In the genomic region with DNA sequence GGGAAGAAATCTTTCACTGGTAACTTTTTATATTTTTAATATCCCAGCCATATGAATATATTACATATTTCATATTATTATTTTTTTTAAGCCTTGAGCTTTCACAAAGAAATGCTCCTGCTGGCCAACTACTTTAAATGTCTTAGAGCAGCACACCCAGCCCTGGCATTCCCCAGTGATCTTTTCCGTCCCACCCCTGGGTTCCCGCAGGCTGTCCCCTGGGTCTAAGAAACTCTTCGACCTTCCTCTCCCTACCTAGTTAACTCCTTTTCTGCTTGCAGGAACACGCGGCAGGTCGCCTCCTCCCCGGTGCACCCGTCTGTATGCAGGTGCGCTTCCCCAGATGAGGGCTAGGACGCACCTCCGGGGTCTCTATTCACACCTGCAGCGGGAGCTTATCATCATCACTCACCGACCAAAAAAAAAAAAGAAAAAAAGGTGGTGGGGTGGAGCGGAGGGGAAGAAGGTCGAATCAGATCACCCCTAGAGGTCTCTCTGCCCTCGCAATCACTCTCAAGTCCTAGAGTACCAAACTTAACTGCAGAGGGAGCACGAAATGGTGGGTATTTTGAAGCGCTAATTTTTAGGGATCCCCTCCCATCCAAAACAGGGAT, we compare ENCODE assay signal across 9 cellular contexts. TPM values are rescaled to one million over a fixed set of nuclear protein-coding genes. Genes with fewer than 3 reads are reported as not detected.
A peak's percentile ranks its signal among the peaks of the same experiment; 100 is the strongest.
DNase-seq lines count a peak whose midpoint lies in the region; ATAC-seq and TF ChIP-seq lines count a peak whose summit lies in the region.
"Had no signal": no experiment of that assay in that cellular context is flagged by ENCODE, and none has a peak within 500 bp of the region (broad histone marks: within the 10 kb centered on the region; RNA-seq: fewer than 3 reads in every experiment).

No MANE protein-coding gene starts in this region.

- H2BK120ac ChIP-seq in trophoblast cell (ENCODE audit: insufficient read depth, low read length, poor library complexity) = peak overlapping the region; percentile 96

- H3K23ac ChIP-seq in trophoblast cell (ENCODE audit: low read length) = no peak overlapping the region

- H3K4me1 ChIP-seq in CD8-positive, alpha-beta memory T cell (ENCODE audit: insufficient read depth, low read length) = peaks cover 12% of the 10 kb centered on the region
- peaks cover 0 to 29% (median 3%) of the 10 kb centered on the region in 3 donors for H3K4me1 ChIP-seq in gastroesophageal sphincter
- H3K4me1 ChIP-seq in trophoblast cell (ENCODE audit: control insufficient read depth in 1 of 2, insufficient read depth in 2 of 2, low read length in 2 of 2) = no peaks in the 10 kb centered on the region

- peaks cover 9% of the 10 kb centered on the region for H3K79me1 ChIP-seq in trophoblast cell (ENCODE audit: low read length)

- peak overlapping the region; percentile 89 to 98 (median 94) for H3K4me3 Mint-ChIP-seq in CD8-positive, alpha-beta memory T cell
- H3K4me3 Mint-ChIP-seq in activated T-cell treated with anti-CD3 and anti-CD28 coated beads, Interleukin-2, amount 50 U/mL, for 24 hours = peak overlapping the region; percentile 88

- TF ChIP-seq POLR2A in gastroesophageal sphincter (IDR thresholded peaks at IDR 0.05) = no peak

- 0% methylated on average over 1 to 14 of the region's 18 CpGs for WGBS in gastroesophageal sphincter (ENCODE audit: low coverage in 1 of 2), 2 donors
- WGBS in trophoblast cell (ENCODE audit: extremely low coverage, insufficient coverage, insufficient read length) = no CpG with 5 or more reads among the region's 18 CpGs

- H3K79me2 ChIP-seq in trophoblast cell (ENCODE audit: control insufficient read depth, insufficient read depth, low read length, poor library complexity) = peaks cover 6% of the 10 kb centered on the region

- H4K91ac ChIP-seq in trophoblast cell (ENCODE audit: low read depth, low read length) = peak overlapping the region; percentile 99

- peak overlapping the region; percentile 79 for H2BK5ac ChIP-seq in trophoblast cell (ENCODE audit: low read depth, low read length, poor library complexity)

- H4K12ac ChIP-seq in trophoblast cell (ENCODE audit: low read depth, low read length) = peak overlapping the region; percentile 99

- H3K27me3 Mint-ChIP-seq in CD8-positive, alpha-beta memory T cell = no peaks in the 10 kb centered on the region
- no peaks in the 10 kb centered on the region for H3K27me3 Mint-ChIP-seq in activated T-cell treated with anti-CD3 and anti-CD28 coated beads, Interleukin-2, amount 50 U/mL, for 24 hours

- CTCF ChIA-PET in CD8-positive, alpha-beta memory T cell (lab: Charles Lee) = interaction anchor here (0.7 to 2.5 kb wide), 9 partner anchors 11 to 76 kb away, joined by 3 to 13 read pairs (median 3); a partner anchor contains a TSS

- H3K27ac Mint-ChIP-seq in CD8-positive, alpha-beta memory T cell = peak overlapping the region; percentile 85 to 99 (median 94)
- peak overlapping the region; percentile 96 for H3K27ac Mint-ChIP-seq in activated T-cell treated with anti-CD3 and anti-CD28 coated beads, Interleukin-2, amount 50 U/mL, for 24 hours

- peak overlapping the region; percentile 86 for H3K27ac ChIP-seq in CD8-positive, alpha-beta memory T cell (ENCODE audit: low read depth, low read length)
- H3K27ac ChIP-seq in gastroesophageal sphincter = peak overlapping the region; percentile 45 to 95 (median 89)
- peak overlapping the region; percentile 93 for H3K27ac ChIP-seq in trophoblast cell (ENCODE audit: low read depth, low read length)

- H3K4me2 ChIP-seq in trophoblast cell (ENCODE audit: low read length) = peak overlapping the region; percentile 88

- no peak for TF ChIP-seq CTCF in gastroesophageal sphincter (IDR thresholded peaks at IDR 0.05)

- H4K8ac ChIP-seq in trophoblast cell (ENCODE audit: low read depth, low read length) = peak overlapping the region; percentile 99

- H2AFZ ChIP-seq in trophoblast cell (ENCODE audit: insufficient read depth, low read length, poor library complexity) = peak overlapping the region; percentile 100

- no peaks in the 10 kb centered on the region for H3K27me3 ChIP-seq in CD8-positive, alpha-beta memory T cell (ENCODE audit: insufficient read depth, low read length, poor library complexity, severe bottlenecking)
- H3K27me3 ChIP-seq in gastroesophageal sphincter = no peaks in the 10 kb centered on the region
- no peaks in the 10 kb centered on the region for H3K27me3 ChIP-seq in trophoblast cell (ENCODE audit: insufficient read depth, low read length)

- H3K36me3 Mint-ChIP-seq in CD8-positive, alpha-beta memory T cell = peaks cover 4 to 32% (median 13%) of the 10 kb centered on the region in 3 donors
- H3K36me3 Mint-ChIP-seq in activated T-cell treated with anti-CD3 and anti-CD28 coated beads, Interleukin-2, amount 50 U/mL, for 24 hours (ENCODE audit: low read depth) = peaks cover 48% of the 10 kb centered on the region

- peak overlapping the region; percentile 95 for H3K18ac ChIP-seq in trophoblast cell (ENCODE audit: low read length)

- no peak for TF ChIP-seq EP300 in gastroesophageal sphincter (IDR thresholded peaks at IDR 0.05)

- peaks cover 22% of the 10 kb centered on the region for H3K36me3 ChIP-seq in CD8-positive, alpha-beta memory T cell (ENCODE audit: insufficient read depth, low read length)
- H3K36me3 ChIP-seq in gastroesophageal sphincter = peaks cover 0 to 15% of the 10 kb centered on the region in 2 donors
- H3K36me3 ChIP-seq in trophoblast cell (ENCODE audit: control insufficient read depth in 1 of 2, insufficient read depth in 2 of 2, low read length in 2 of 2) = peaks cover 5 to 7% of the 10 kb centered on the region in 2 experiments

- no peaks in the 10 kb centered on the region for H3K9me3 Mint-ChIP-seq in CD8-positive, alpha-beta memory T cell
- no peaks in the 10 kb centered on the region for H3K9me3 Mint-ChIP-seq in activated T-cell treated with anti-CD3 and anti-CD28 coated beads, Interleukin-2, amount 50 U/mL, for 24 hours

- H2AK5ac ChIP-seq in trophoblast cell (ENCODE audit: low read length) = peak overlapping the region; percentile 100

- peak overlapping the region; percentile 100 for H3K14ac ChIP-seq in trophoblast cell (ENCODE audit: low read length)

- H3K4me1 Mint-ChIP-seq in CD8-positive, alpha-beta memory T cell = peaks cover 16 to 37% (median 25%) of the 10 kb centered on the region in 3 donors
- H3K4me1 Mint-ChIP-seq in activated T-cell treated with anti-CD3 and anti-CD28 coated beads, Interleukin-2, amount 50 U/mL, for 24 hours (ENCODE audit: low read depth) = peaks cover 29% of the 10 kb centered on the region

- peak overlapping the region; percentile 100 for H3K4ac ChIP-seq in trophoblast cell (ENCODE audit: low read depth, low read length)

- no peaks in the 10 kb centered on the region for H3K9me3 ChIP-seq in CD8-positive, alpha-beta memory T cell (ENCODE audit: low read length)
- H3K9me3 ChIP-seq in gastroesophageal sphincter (no peaks in the 10 kb centered on the region), trophoblast cell (ENCODE audit: insufficient read depth, low read depth, low read length) (no peaks in the 10 kb centered on the region)

- H2BK12ac ChIP-seq in trophoblast cell (ENCODE audit: low read length) = no peak overlapping the region

- H3K4me3 ChIP-seq in CD8-positive, alpha-beta memory T cell (ENCODE audit: low read length) = peak overlapping the region; percentile 93
- H3K4me3 ChIP-seq in gastroesophageal sphincter (peak overlapping the region; percentile 69 to 79), trophoblast cell (ENCODE audit: low read depth, low read length) (peak overlapping the region; percentile 97)

- ATAC-seq in GM18909 (IDR thresholded peaks at IDR 0.05; ENCODE audit: poor library complexity, unreplicated experiment) = peak; percentile 44
- peak; percentile 41 for ATAC-seq in HG03103 (IDR thresholded peaks at IDR 0.05; ENCODE audit: low read depth, unreplicated experiment)
- peak; percentile 21 for ATAC-seq in gastroesophageal sphincter

- H3K9ac ChIP-seq in trophoblast cell (ENCODE audit: low read length) = peak overlapping the region; percentile 99

- peak in 4 of 5 donors; percentile 25 to 75 (median 56) for DNase-seq in CD8-positive, alpha-beta memory T cell
- DNase-seq in NCI-H748 (lab: John Stamatoyannopoulos, UW; ENCODE audit: unreplicated experiment) = peak; percentile 75
- peak; percentile 66 for DNase-seq in activated T-cell treated with anti-CD3 and anti-CD28 coated beads, Interleukin-2, amount 50 U/mL, for 24 hours
- DNase-seq in trophoblast cell = peak in 1 of 2 donors; percentile 27
- DNase-seq in amniotic stem cell (lab: John Stamatoyannopoulos, UW) = no peak

- POLR2A ChIA-PET in CD8-positive, alpha-beta memory T cell (lab: Charles Lee) = interaction anchor here (0.5 to 2.8 kb wide), 13 partner anchors 8 to 401 kb away, joined by 3 to 46 read pairs (median 4); a partner anchor contains a TSS

RNA-seq across cellular contexts. Expression of a gene that starts 0.7 kb away (rescaled TPM):
- 10 to 100 TPM; 27.6 to 34.1 TPM for total RNA-seq in CD8-positive, alpha-beta memory T cell
- polyA plus RNA-seq in CD8-positive, alpha-beta memory T cell = 20.1 TPM
- 10 to 100 TPM; 19.1 to 34.9 (median 21.4) TPM for total RNA-seq in gastroesophageal sphincter
- 22.6 and 23.8 TPM in 2 replicates for polyA plus RNA-seq in trophoblast cell (2013)

RNA-seq across cellular contexts. Expression of a gene that starts 38.6 kb away (rescaled TPM):
- total RNA-seq in CD8-positive, alpha-beta memory T cell = under 1 TPM in 1 of 2 experiments, not detected in 1; 0.13 TPM
- polyA plus RNA-seq in CD8-positive, alpha-beta memory T cell = not detected
- total RNA-seq in gastroesophageal sphincter = 1 to 10 TPM in 1 of 4 donors, under 1 TPM in 1, not detected in 2; 0.81 to 1.1 TPM
- polyA plus RNA-seq in trophoblast cell (2013) = not detected in 2 replicates
- total RNA-seq: glomerular endothelial cell had no signal

RNA-seq across cellular contexts. Expression of a gene that starts 57.8 kb away (rescaled TPM):
- 100 to 1,000 TPM; 125 to 132 TPM for total RNA-seq in CD8-positive, alpha-beta memory T cell
- polyA plus RNA-seq in CD8-positive, alpha-beta memory T cell = 157 TPM
- 100 to 1,000 TPM; 122 to 196 (median 159) TPM for total RNA-seq in gastroesophageal sphincter
- polyA plus RNA-seq in trophoblast cell (2013) = 153 and 167 TPM in 2 replicates
